Comparison of ENCODE assay signal across 14 cellular contexts in the genomic region with DNA sequence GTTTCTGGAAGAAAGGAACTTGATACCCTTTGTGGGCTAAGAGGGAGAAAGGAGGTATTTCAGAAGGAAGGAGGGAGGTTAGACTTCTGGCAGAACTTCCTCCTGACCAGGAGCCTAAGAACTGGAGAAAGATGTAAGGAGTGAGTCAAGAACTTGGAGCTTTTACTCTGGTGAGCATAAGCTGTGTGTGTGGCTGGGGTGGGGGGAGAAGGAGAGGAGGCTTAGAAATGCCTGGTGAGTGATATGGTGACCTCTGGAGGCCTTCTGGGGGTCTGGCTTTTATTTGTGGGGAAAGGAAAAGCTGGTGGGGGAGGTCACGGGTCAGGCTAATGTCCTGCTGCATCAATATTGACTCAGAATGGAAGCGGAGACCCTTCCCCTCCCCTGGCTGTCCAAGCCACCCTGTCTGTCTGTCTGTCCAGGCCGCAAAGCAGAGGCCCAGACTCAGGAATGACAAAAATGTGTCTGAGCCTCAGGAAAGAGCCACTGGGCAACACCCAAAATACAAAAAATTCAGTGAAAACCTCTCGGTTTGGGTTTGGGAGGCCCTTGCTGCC. TPM values are rescaled to one million over a fixed set of nuclear protein-coding genes. Genes with fewer than 3 reads are reported as not detected.
DNase-seq lines count a peak whose midpoint lies in the region; ATAC-seq and TF ChIP-seq lines count a peak whose summit lies in the region.
"Had no signal": no experiment of that assay in that cellular context is flagged by ENCODE, and none has a peak within 500 bp of the region (broad histone marks: within the 10 kb centered on the region; RNA-seq: fewer than 3 reads in every experiment).

No MANE protein-coding gene starts in this region.

- peak overlapping the region; percentile 91 for H3K27ac Mint-ChIP-seq in chondrocyte (ENCODE audit: unreplicated experiment)
- H3K27ac Mint-ChIP-seq: stimulated activated naive B cell treated with anti-CD40 and anti-IgM and Interleukin-4, amounts not matched to agents 10 μg/mL and 1 μg/mL and 100 μg/mL, for 72 hours; T-helper 1 cell treated with Interleukin-12 subunit alpha and Interleukin-12 subunit beta and Interleukin-4 antibody, amounts not matched to agents 30 μg/mL and 1 μg/mL, for 36 hours had no signal

- H3K4me1 ChIP-seq in HUES48 (ENCODE audit: control insufficient read depth, insufficient read depth, low read length) (peaks cover 55% of the 10 kb centered on the region), lower lobe of right lung (peaks cover 84% of the 10 kb centered on the region)

- H3K9me3 ChIP-seq in HUES48 (ENCODE audit: control insufficient read depth, insufficient read depth, low read length) (no peaks in the 10 kb centered on the region), lower lobe of right lung (no peaks in the 10 kb centered on the region)
- H3K9me3 ChIP-seq: pancreas had no signal

- H3K4me3 ChIP-seq in HUES48 (ENCODE audit: low read depth, low read length), result peak overlapping the region; percentile 18; the same call in 1 of the 2 replicates
- peak overlapping the region; percentile 95 for H3K4me3 ChIP-seq in lower lobe of right lung
- H3K4me3 ChIP-seq: pancreas had no signal

- ATAC-seq in lower lobe of right lung (no peak), HG03159 (IDR thresholded peaks at IDR 0.05; ENCODE audit: unreplicated experiment) (no peak), GM18502 (IDR thresholded peaks at IDR 0.05; ENCODE audit: poor library complexity, unreplicated experiment) (no peak)
- ATAC-seq: esophagus mucosa; pancreas; stimulated activated naive B cell treated with anti-CD40 and anti-IgM and Interleukin-4, amounts not matched to agents 10 μg/mL and 1 μg/mL and 100 μg/mL, for 72 hours had no signal

- H3K27me3 Mint-ChIP-seq in chondrocyte (ENCODE audit: low read depth), result no peaks in the 10 kb centered on the region

- peak; percentile 16 for TF ChIP-seq CTCF in chondrocyte (IDR thresholded peaks at IDR 0.05)
- TF ChIP-seq CTCF in lower lobe of right lung (IDR thresholded peaks at IDR 0.05), result no peak

- intact Hi-C loops in lower lobe of right lung (cut with DNase I), result no loop called here

- DNase-seq in chondrocyte (ENCODE audit: low spot score) (no peak), lower lobe of right lung (no peak), anterior cingulate cortex (lab: John Stamatoyannopoulos, UW) (no peak)
- DNase-seq in activated CD4-positive, alpha-beta T cell treated with anti-CD3 and anti-CD28 coated beads, Interleukin-2, amount 50 U/mL, for 4 hours, result no peak
- DNase-seq: activated effector memory CD4-positive, alpha-beta T cell treated with anti-CD3 and anti-CD28 coated beads, Interleukin-2, amount 50 U/mL, for 16 hours; NCI-H2107; pancreas; stimulated activated naive B cell treated with anti-CD40 and anti-IgM and Interleukin-4, amounts not matched to agents 10 μg/mL and 1 μg/mL and 100 μg/mL, for 72 hours had no signal

- peak overlapping the region; percentile 87 for H3K4me3 Mint-ChIP-seq in chondrocyte (ENCODE audit: unreplicated experiment)
- H3K4me3 Mint-ChIP-seq: stimulated activated naive B cell treated with anti-CD40 and anti-IgM and Interleukin-4, amounts not matched to agents 10 μg/mL and 1 μg/mL and 100 μg/mL, for 72 hours; T-helper 1 cell treated with Interleukin-12 subunit alpha and Interleukin-12 subunit beta and Interleukin-4 antibody, amounts not matched to agents 30 μg/mL and 1 μg/mL, for 36 hours had no signal

- H3K27ac ChIP-seq in HUES48 (ENCODE audit: low read depth, low read length) (peak overlapping the region; percentile 47), lower lobe of right lung (peak overlapping the region; percentile 18), temporal lobe (ENCODE audit: low read depth, low read length) (peak overlapping the region; percentile 65)
- H3K27ac ChIP-seq: pancreas had no signal

- H3K36me3 ChIP-seq in HUES48 (ENCODE audit: control insufficient read depth, insufficient read depth, low read length) (peaks cover under 1% of the 10 kb centered on the region), lower lobe of right lung (no peaks in the 10 kb centered on the region)
- H3K36me3 ChIP-seq: pancreas had no signal

- no peaks in the 10 kb centered on the region for H3K27me3 ChIP-seq in HUES48 (ENCODE audit: control insufficient read depth, insufficient read depth, low read length)
- no peaks in the 10 kb centered on the region for H3K27me3 ChIP-seq in lower lobe of right lung (ENCODE audit: low read depth)
- H3K27me3 ChIP-seq: pancreas had no signal

- H3K36me3 Mint-ChIP-seq in chondrocyte (ENCODE audit: low read depth), result no peaks in the 10 kb centered on the region
- H3K36me3 Mint-ChIP-seq: stimulated activated naive B cell treated with anti-CD40 and anti-IgM and Interleukin-4, amounts not matched to agents 10 μg/mL and 1 μg/mL and 100 μg/mL, for 72 hours had no signal

- H3K9me3 Mint-ChIP-seq in chondrocyte (ENCODE audit: low read depth), result no peaks in the 10 kb centered on the region
- H3K9me3 Mint-ChIP-seq: stimulated activated naive B cell treated with anti-CD40 and anti-IgM and Interleukin-4, amounts not matched to agents 10 μg/mL and 1 μg/mL and 100 μg/mL, for 72 hours; T-helper 1 cell treated with Interleukin-12 subunit alpha and Interleukin-12 subunit beta and Interleukin-4 antibody, amounts not matched to agents 30 μg/mL and 1 μg/mL, for 36 hours had no signal

- H3K9ac ChIP-seq in HUES48 (ENCODE audit: low read depth, low read length), result no peak overlapping the region

- peaks cover 84% of the 10 kb centered on the region for H3K4me1 Mint-ChIP-seq in chondrocyte (ENCODE audit: low read depth)

RNA-seq across cellular contexts. Expression of gene LRP1, which starts 4.8 kb away (rescaled TPM):
- total RNA-seq in chondrocyte (448 to 583 TPM (median 463 TPM) in 3 replicates), lower lobe of right lung (404 TPM), temporal lobe (116 TPM)

RNA-seq across cellular contexts. Expression of gene LRP1-AS, which starts 14.3 kb away (rescaled TPM):
- not detected in 3 replicates for total RNA-seq in chondrocyte
- total RNA-seq in lower lobe of right lung, result not detected
- not detected for total RNA-seq in temporal lobe
- total RNA-seq: esophagus mucosa, pancreas had no signal

RNA-seq across cellular contexts. Expression of gene STAT6, which starts 21.9 kb away (rescaled TPM):
- total RNA-seq in chondrocyte, result 89.4 to 101 TPM (median 94.2 TPM) in 3 replicates
- 269 TPM for total RNA-seq in lower lobe of right lung
- total RNA-seq in temporal lobe, result 4.9 TPM

RNA-seq across cellular contexts. Expression of gene NAB2, which starts 44.2 kb away (rescaled TPM):
- total RNA-seq in chondrocyte (30.7 to 32.5 TPM (median 31.1 TPM) in 3 replicates), lower lobe of right lung (28.9 TPM), temporal lobe (16.0 TPM)

RNA-seq across cellular contexts. Expression of gene NEMP1, which starts 54.5 kb away (rescaled TPM):
- total RNA-seq in chondrocyte (11.7 to 14.7 TPM (median 12.9 TPM) in 3 replicates), lower lobe of right lung (19.1 TPM), temporal lobe (6.1 TPM)

Comparison
In these comparisons a context has a peak if more than half of its experiments do, and no peak if none do; other contexts are left out.
1. RNA of gene STAT6, which starts 21.9 kb away (total RNA-seq): 269 TPM in lower lobe of right lung (single experiment) and 89.4 to 101 TPM in chondrocyte; 4.9 TPM in temporal lobe (single experiment); every median in the first group is over 10 times any median in the second.
2. Peak in every context shown above with its lines, with median percentiles within 50 percentile points of each other: H3K27ac ChIP-seq.